8 cellular contexts compared by ENCODE assay signal in the genomic region with DNA sequence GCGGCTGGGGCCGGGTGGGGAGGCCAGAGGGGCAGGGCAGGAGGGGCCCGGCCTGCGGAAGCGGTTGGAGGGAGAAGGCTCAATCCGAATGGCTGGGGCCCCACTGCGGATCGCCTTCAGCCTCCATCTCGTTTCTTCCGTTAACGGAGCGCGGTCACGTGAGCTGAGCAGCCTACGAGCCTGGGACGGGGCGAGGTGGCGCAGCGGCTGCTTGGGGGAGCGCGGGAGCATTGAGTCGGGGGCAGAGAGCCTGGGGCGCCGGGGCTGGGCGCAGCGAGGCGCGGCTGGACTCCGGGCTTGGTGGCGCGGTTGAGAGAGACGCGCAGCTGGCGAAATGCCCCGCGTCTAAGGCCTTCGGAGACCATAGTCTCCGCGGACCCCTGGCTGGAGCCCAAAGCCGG.
A peak's percentile ranks its signal among the peaks of the same experiment; 100 is the strongest.
DNase-seq lines count a peak whose midpoint lies in the region; ATAC-seq and TF ChIP-seq lines count a peak whose summit lies in the region.
"Not testable (repeated sequence)": the region's sequence is repeated elsewhere in the genome, so short reads cannot be mapped to it uniquely, and the experiment has no call there.

No MANE protein-coding gene starts in this region.

- H3K9me3 Mint-ChIP-seq in Caco-2 (ENCODE audit: unreplicated experiment); T-cell; activated naive CD8-positive, alpha-beta T cell treated with anti-CD3 and anti-CD28 coated beads, Interleukin-2, amount 50 U/mL, for 24 hours; natural killer cell treated with Interleukin-12 subunit alpha and Interleukin-12 subunit beta and Interleukin-15 and Interleukin-18, amount 100 ng/mL, for 72 hours: not testable (repeated sequence)

- H3K27me3 ChIP-seq in Caco-2 (replicated peaks; ENCODE audit: control insufficient read depth, insufficient read depth, low read length), result not testable (repeated sequence)

- H3K27ac Mint-ChIP-seq in Caco-2 (ENCODE audit: unreplicated experiment) (peak overlapping the region; percentile 79), T-cell (peak overlapping the region; percentile 94 to 96)
- H3K27ac Mint-ChIP-seq in activated naive CD8-positive, alpha-beta T cell treated with anti-CD3 and anti-CD28 coated beads, Interleukin-2, amount 50 U/mL, for 24 hours, result peak overlapping the region; percentile 81
- H3K27ac Mint-ChIP-seq in natural killer cell treated with Interleukin-12 subunit alpha and Interleukin-12 subunit beta and Interleukin-15 and Interleukin-18, amount 100 ng/mL, for 72 hours, result peak overlapping the region; percentile 87 to 89

- peak; percentile 67 to 70 for DNase-seq in Caco-2
- peak; percentile 60 to 92 (median 80) for DNase-seq in T-cell
- DNase-seq in activated naive CD8-positive, alpha-beta T cell treated with anti-CD3 and anti-CD28 coated beads, Interleukin-2, amount 50 U/mL, for 24 hours, result peak; percentile 91
- peak; percentile 84 for DNase-seq in globus pallidus (ENCODE audit: low spot score)
- DNase-seq in natural killer cell treated with Interleukin-12 subunit alpha and Interleukin-12 subunit beta and Interleukin-15 and Interleukin-18, amount 100 ng/mL, for 72 hours (ENCODE audit: low spot score), result peak; percentile 87
- peak; percentile 82 to 83 for DNase-seq in stimulated activated CD8-positive, alpha-beta memory T cell treated with anti-CD3 and anti-CD28 coated beads, Interleukin-2, amount 100 ng/mL, for 48 hours (ENCODE audit: low read depth in 2 of 2)

- H3K4me3 ChIP-seq in Caco-2 (ENCODE audit: low read depth, low read length), result peak overlapping the region; percentile 93

- not testable (repeated sequence) for H3K27me3 Mint-ChIP-seq in Caco-2 (ENCODE audit: insufficient read depth, unreplicated experiment); T-cell; activated naive CD8-positive, alpha-beta T cell treated with anti-CD3 and anti-CD28 coated beads, Interleukin-2, amount 50 U/mL, for 24 hours; natural killer cell treated with Interleukin-12 subunit alpha and Interleukin-12 subunit beta and Interleukin-15 and Interleukin-18, amount 100 ng/mL, for 72 hours

- H3K36me3 ChIP-seq in Caco-2 (ENCODE audit: control insufficient read depth, insufficient read depth, low read length), result not testable (repeated sequence)

- not testable (repeated sequence) for H3K4me1 ChIP-seq in Caco-2

- TF ChIP-seq CTCF in Caco-2 (IDR thresholded peaks at IDR 0.05; ENCODE audit: insufficient read depth in 1 of 2, low read depth in 1 of 2, low read length in 1 of 2, severe bottlenecking in 1 of 2, unreplicated experiment in 1 of 2), result peak in 1 of 2 experiments; percentile 9

- H3K36me3 Mint-ChIP-seq in Caco-2 (ENCODE audit: insufficient read depth, unreplicated experiment); natural killer cell treated with Interleukin-12 subunit alpha and Interleukin-12 subunit beta and Interleukin-15 and Interleukin-18, amount 100 ng/mL, for 72 hours: not testable (repeated sequence)
- H3K36me3 Mint-ChIP-seq in T-cell, result peaks cover 11% of the 10 kb centered on the region
- H3K36me3 Mint-ChIP-seq in activated naive CD8-positive, alpha-beta T cell treated with anti-CD3 and anti-CD28 coated beads, Interleukin-2, amount 50 U/mL, for 24 hours (ENCODE audit: low read depth), result peaks cover 12% of the 10 kb centered on the region

- CTCF ChIA-PET in Caco-2 (lab: Charles Lee), result interaction anchor here (0.7 to 0.8 kb wide), 2 partner anchors 160 to 608 kb away, joined by 3 to 5 read pairs; a partner anchor contains a TSS
- CTCF ChIA-PET in T-cell (lab: Charles Lee), result not testable (repeated sequence)

- BruUV-seq in Caco-2 (replicated peaks; lab: Mats Ljungman, UMichigan), result not testable (repeated sequence)

- not testable (repeated sequence) for H3K9me3 ChIP-seq in Caco-2

- not testable (repeated sequence) for H3K4me1 Mint-ChIP-seq in Caco-2 (ENCODE audit: low read depth, unreplicated experiment)
- peaks cover 40 to 48% (median 41%) of the 10 kb centered on the region in 3 donors for H3K4me1 Mint-ChIP-seq in T-cell
- peaks cover 35% of the 10 kb centered on the region for H3K4me1 Mint-ChIP-seq in activated naive CD8-positive, alpha-beta T cell treated with anti-CD3 and anti-CD28 coated beads, Interleukin-2, amount 50 U/mL, for 24 hours
- peaks cover 13 to 16% of the 10 kb centered on the region in 2 donors for H3K4me1 Mint-ChIP-seq in natural killer cell treated with Interleukin-12 subunit alpha and Interleukin-12 subunit beta and Interleukin-15 and Interleukin-18, amount 100 ng/mL, for 72 hours (ENCODE audit: low read depth in 2 of 2)

- peak overlapping the region; percentile 85 for H3K4me3 Mint-ChIP-seq in Caco-2 (ENCODE audit: unreplicated experiment)
- H3K4me3 Mint-ChIP-seq in T-cell, result peak overlapping the region; percentile 94 to 98 (median 98)
- H3K4me3 Mint-ChIP-seq in activated naive CD8-positive, alpha-beta T cell treated with anti-CD3 and anti-CD28 coated beads, Interleukin-2, amount 50 U/mL, for 24 hours, result peak overlapping the region; percentile 85
- H3K4me3 Mint-ChIP-seq in natural killer cell treated with Interleukin-12 subunit alpha and Interleukin-12 subunit beta and Interleukin-15 and Interleukin-18, amount 100 ng/mL, for 72 hours, result peak overlapping the region; percentile 95

- ATAC-seq in GM21360 (IDR thresholded peaks at IDR 0.05; ENCODE audit: unreplicated experiment) (peak; percentile 51), HG03439 (IDR thresholded peaks at IDR 0.05; ENCODE audit: unreplicated experiment) (peak; percentile 76), T-cell (replicated peaks in 1 of 4) (peak; percentile 80 to 83 (median 83))
- ATAC-seq in activated naive CD8-positive, alpha-beta T cell treated with anti-CD3 and anti-CD28 coated beads, Interleukin-2, amount 50 U/mL, for 24 hours, result peak; percentile 84
- ATAC-seq in natural killer cell treated with Interleukin-12 subunit alpha and Interleukin-12 subunit beta and Interleukin-15 and Interleukin-18, amount 100 ng/mL, for 72 hours, result peak; percentile 84 to 89

- intact Hi-C loops in Caco-2 (cut with micrococcal nuclease; ENCODE audit: unreplicated experiment), result loop anchor here (5.0 kb wide), 1 partner anchor 677 kb away; no protein-coding TSS in a partner anchor

- POLR2A ChIA-PET in Caco-2 (lab: Charles Lee), result interaction anchor here (0.6 kb wide), 1 partner anchor 679 kb away, joined by 6 read pairs; no protein-coding TSS in a partner anchor
- POLR2A ChIA-PET in T-cell (lab: Charles Lee), result not testable (repeated sequence)

Comparison
In these comparisons a context has a peak if more than half of its experiments do, and no peak if none do; other contexts are left out.
1. Peak in every context shown above with its lines: DNase-seq, ATAC-seq and H3K4me3 ChIP-seq.